10 cellular contexts compared by ENCODE assay signal in genomic region chr6:95679981-95680380, GRCh38.
ATAC-seq lines count a peak whose summit lies in the region.
"Had no signal": no experiment of that assay in that cellular context is flagged by ENCODE, and none has a peak within 500 bp of the region (broad histone marks: within the 10 kb centered on the region; RNA-seq: fewer than 3 reads in every experiment).

No MANE protein-coding gene starts in this region.

- peak; percentile 17 for ATAC-seq in stimulated activated memory B cell treated with anti-CD40 and anti-IgM and Interleukin-4, amounts not matched to agents 10 μg/mL and 1 μg/mL and 100 μg/mL, for 72 hours
- no peak for ATAC-seq in HG03196 (IDR thresholded peaks at IDR 0.05; ENCODE audit: unreplicated experiment)
- ATAC-seq: A549; CD8-positive, alpha-beta T cell had no signal

- H3K36me3 Mint-ChIP-seq in stimulated activated memory B cell treated with anti-CD40 and anti-IgM and Interleukin-4, amounts not matched to agents 10 μg/mL and 1 μg/mL and 100 μg/mL, for 72 hours: no peaks in the 10 kb centered on the region
- H3K36me3 Mint-ChIP-seq: CD14-positive monocyte; CD4-positive, alpha-beta memory T cell; CD4-positive, CD25-positive, alpha-beta regulatory T cell; CD8-positive, alpha-beta memory T cell; CD8-positive, alpha-beta T cell had no signal

- no peak overlapping the region for H3K27ac Mint-ChIP-seq in stimulated activated memory B cell treated with anti-CD40 and anti-IgM and Interleukin-4, amounts not matched to agents 10 μg/mL and 1 μg/mL and 100 μg/mL, for 72 hours
- H3K27ac Mint-ChIP-seq: B cell; CD14-positive monocyte; CD4-positive, alpha-beta memory T cell; CD4-positive, alpha-beta T cell; CD4-positive, CD25-positive, alpha-beta regulatory T cell; CD8-positive, alpha-beta memory T cell; CD8-positive, alpha-beta T cell had no signal

- no peaks in the 10 kb centered on the region for H3K27me3 Mint-ChIP-seq in stimulated activated memory B cell treated with anti-CD40 and anti-IgM and Interleukin-4, amounts not matched to agents 10 μg/mL and 1 μg/mL and 100 μg/mL, for 72 hours
- H3K27me3 Mint-ChIP-seq: B cell; CD4-positive, CD25-positive, alpha-beta regulatory T cell had no signal

- H3K4me1 Mint-ChIP-seq in stimulated activated memory B cell treated with anti-CD40 and anti-IgM and Interleukin-4, amounts not matched to agents 10 μg/mL and 1 μg/mL and 100 μg/mL, for 72 hours: no peaks in the 10 kb centered on the region
- H3K4me1 Mint-ChIP-seq: B cell; CD14-positive monocyte; CD4-positive, alpha-beta memory T cell; CD4-positive, CD25-positive, alpha-beta regulatory T cell; CD8-positive, alpha-beta memory T cell had no signal

- no peaks in the 10 kb centered on the region for H3K9me3 Mint-ChIP-seq in stimulated activated memory B cell treated with anti-CD40 and anti-IgM and Interleukin-4, amounts not matched to agents 10 μg/mL and 1 μg/mL and 100 μg/mL, for 72 hours
- H3K9me3 Mint-ChIP-seq: CD4-positive, alpha-beta memory T cell; CD4-positive, alpha-beta T cell; CD8-positive, alpha-beta memory T cell; CD8-positive, alpha-beta T cell had no signal

- H3K4me3 Mint-ChIP-seq in stimulated activated memory B cell treated with anti-CD40 and anti-IgM and Interleukin-4, amounts not matched to agents 10 μg/mL and 1 μg/mL and 100 μg/mL, for 72 hours: no peak overlapping the region
- H3K4me3 Mint-ChIP-seq: B cell; CD14-positive monocyte; CD4-positive, alpha-beta memory T cell; CD4-positive, alpha-beta T cell; CD4-positive, CD25-positive, alpha-beta regulatory T cell; CD8-positive, alpha-beta memory T cell; CD8-positive, alpha-beta T cell had no signal
